In the genomic region with DNA sequence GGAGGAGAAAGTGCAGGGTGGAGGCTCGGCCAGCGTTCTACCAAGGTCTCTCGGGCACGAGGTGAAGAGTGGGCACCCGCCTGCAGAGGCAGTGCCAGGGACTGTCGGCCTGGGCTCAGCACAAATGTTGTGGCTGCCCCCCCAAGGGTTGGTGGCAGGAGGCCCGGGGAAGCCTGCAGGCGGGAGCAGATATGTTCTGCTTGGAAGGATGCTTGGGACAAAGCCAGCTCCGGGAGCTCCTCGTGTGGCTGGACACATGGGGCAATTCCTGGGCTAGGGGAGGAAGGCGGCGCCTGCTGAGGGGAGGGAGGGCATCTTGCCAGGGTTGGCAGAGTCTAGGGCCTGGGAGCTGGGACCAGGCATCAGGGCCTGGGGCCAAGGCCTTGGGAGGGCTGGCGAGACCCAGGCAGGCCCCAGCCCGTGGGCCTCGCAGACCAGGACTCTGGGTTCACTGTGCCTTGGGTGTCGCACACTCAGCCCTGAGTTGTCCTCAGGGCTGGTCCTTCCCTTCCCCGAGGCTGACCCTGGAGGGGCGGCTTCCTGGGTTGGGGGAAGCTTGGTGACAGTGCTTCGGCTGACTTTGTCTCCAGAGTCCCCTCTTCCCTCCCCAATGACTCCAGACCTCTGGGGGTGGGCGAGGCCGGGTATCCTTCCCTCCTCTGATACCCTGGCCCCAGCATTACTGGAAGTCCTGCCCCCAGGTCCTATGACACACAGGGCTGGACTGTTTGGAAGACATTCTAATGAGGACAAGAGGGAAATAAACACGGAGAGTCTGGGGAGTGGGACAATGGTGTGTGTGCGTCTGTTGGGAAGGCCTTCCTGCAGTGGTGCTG, we compare ENCODE assay signal across 16 cellular contexts. TPM values are rescaled to one million over a fixed set of nuclear protein-coding genes. Genes with fewer than 3 reads are reported as not detected.
DNase-seq lines count a peak whose midpoint lies in the region; ATAC-seq, FAIRE-seq and TF ChIP-seq lines count a peak whose summit lies in the region.
"Had no signal": no experiment of that assay in that cellular context is flagged by ENCODE, and none has a peak within 500 bp of the region (broad histone marks: within the 10 kb centered on the region; RNA-seq: fewer than 3 reads in every experiment).

No MANE protein-coding gene starts in this region.

- H3K4me1 Mint-ChIP-seq in brain = peaks cover 11% of the 10 kb centered on the region
- no peaks in the 10 kb centered on the region for H3K4me1 Mint-ChIP-seq in activated naive CD4-positive, alpha-beta T cell treated with anti-CD3 and anti-CD28 coated beads, Interleukin-2, amount 10 ng/mL, durations not matched to agents 7 days and 5 days
- H3K4me1 Mint-ChIP-seq: activated naive CD8-positive, alpha-beta T cell treated with anti-CD3 and anti-CD28 coated beads, Interleukin-2, amount 50 U/mL, for 24 hours had no signal

- peaks cover 0 to 48% of the 10 kb centered on the region in 2 donors for H3K4me1 ChIP-seq in right atrium auricular region

- H3K27me3 ChIP-seq in right atrium auricular region = no peaks in the 10 kb centered on the region
- H3K27me3 ChIP-seq: neutrophil had no signal

- H3K36me3 Mint-ChIP-seq in brain = peaks cover 18% of the 10 kb centered on the region
- H3K36me3 Mint-ChIP-seq in activated naive CD4-positive, alpha-beta T cell treated with anti-CD3 and anti-CD28 coated beads, Interleukin-2, amount 10 ng/mL, durations not matched to agents 7 days and 5 days = no peaks in the 10 kb centered on the region

- H3K27ac Mint-ChIP-seq in brain = peak overlapping the region in 4 of 5 experiments; percentile 21 to 81 (median 64)
- no peak overlapping the region for H3K27ac Mint-ChIP-seq in activated naive CD4-positive, alpha-beta T cell treated with anti-CD3 and anti-CD28 coated beads, Interleukin-2, amount 10 ng/mL, durations not matched to agents 7 days and 5 days
- H3K27ac Mint-ChIP-seq: activated naive CD8-positive, alpha-beta T cell treated with anti-CD3 and anti-CD28 coated beads, Interleukin-2, amount 50 U/mL, for 24 hours had no signal

- H3K36me3 ChIP-seq in right atrium auricular region = no peaks in the 10 kb centered on the region
- H3K36me3 ChIP-seq: neutrophil had no signal

- no peak overlapping the region for H3K4me3 Mint-ChIP-seq in brain
- no peak overlapping the region for H3K4me3 Mint-ChIP-seq in activated naive CD4-positive, alpha-beta T cell treated with anti-CD3 and anti-CD28 coated beads, Interleukin-2, amount 10 ng/mL, durations not matched to agents 7 days and 5 days
- H3K4me3 Mint-ChIP-seq: activated naive CD8-positive, alpha-beta T cell treated with anti-CD3 and anti-CD28 coated beads, Interleukin-2, amount 50 U/mL, for 24 hours had no signal

- TF ChIP-seq CTCF in brain (conservative IDR thresholded peaks at IDR 0.05) (no peak), right atrium auricular region (IDR thresholded peaks at IDR 0.05) (no peak)

- peak; percentile 59 for DNase-seq in EH (ENCODE audit: low read depth)
- peak; percentile 94 for DNase-seq in right atrium auricular region (ENCODE audit: low spot score)
- peak; percentile 28 for DNase-seq in renal cortical epithelial cell (ENCODE audit: low read depth)
- DNase-seq in HTR-8/SVneo (ENCODE audit: insufficient read length, low spot score) = no peak
- DNase-seq in stimulated activated CD4-positive, alpha-beta T cell treated with anti-CD3 and anti-CD28 coated beads, Interleukin-4, amount 100 ng/mL, for 1 hour = no peak
- DNase-seq in activated naive CD4-positive, alpha-beta T cell treated with anti-CD3 and anti-CD28 coated beads, Interleukin-2, amount 10 ng/mL, durations not matched to agents 7 days and 5 days = no peak
- DNase-seq: activated naive CD8-positive, alpha-beta T cell treated with anti-CD3 and anti-CD28 coated beads, Interleukin-2, amount 50 U/mL, for 24 hours; NCI-H1930; PC-9; T1000 had no signal

- no peak for ATAC-seq in esophagus mucosa
- ATAC-seq: activated naive CD8-positive, alpha-beta T cell treated with anti-CD3 and anti-CD28 coated beads, Interleukin-2, amount 50 U/mL, for 24 hours had no signal

- H3K4me3 ChIP-seq in right atrium auricular region = no peak overlapping the region
- H3K4me3 ChIP-seq: PC-9 had no signal

- FAIRE-seq in HTR-8/SVneo (lab: Jason Lieb, UNC) = no peak
- FAIRE-seq: keratinocyte had no signal

- H3K27me3 Mint-ChIP-seq in brain = peaks cover 6% of the 10 kb centered on the region
- H3K27me3 Mint-ChIP-seq in activated naive CD4-positive, alpha-beta T cell treated with anti-CD3 and anti-CD28 coated beads, Interleukin-2, amount 10 ng/mL, durations not matched to agents 7 days and 5 days = peaks cover 8% of the 10 kb centered on the region
- H3K27me3 Mint-ChIP-seq: activated naive CD8-positive, alpha-beta T cell treated with anti-CD3 and anti-CD28 coated beads, Interleukin-2, amount 50 U/mL, for 24 hours had no signal

- H3K27ac ChIP-seq in right atrium auricular region = peak overlapping the region; percentile 83 to 90
- H3K27ac ChIP-seq: C4-2B, neutrophil, PC-9 had no signal

- H3K9me3 ChIP-seq in right atrium auricular region = no peaks in the 10 kb centered on the region
- H3K9me3 ChIP-seq: neutrophil had no signal

- H3K9me3 Mint-ChIP-seq in brain = peaks cover 11 to 22% (median 16%) of the 10 kb centered on the region in 5 experiments
- no peaks in the 10 kb centered on the region for H3K9me3 Mint-ChIP-seq in activated naive CD4-positive, alpha-beta T cell treated with anti-CD3 and anti-CD28 coated beads, Interleukin-2, amount 10 ng/mL, durations not matched to agents 7 days and 5 days

- CTCF ChIA-PET in activated naive CD4-positive, alpha-beta T cell treated with anti-CD3 and anti-CD28 coated beads, Interleukin-2, amount 10 ng/mL, durations not matched to agents 7 days and 5 days (lab: Charles Lee) = no interaction called here

RNA-seq across cellular contexts. Expression of gene FBLN2, which starts 30.2 kb away (rescaled TPM):
- polyA plus RNA-seq in brain (ENCODE audit: insufficient read depth, low read depth, low replicate concordance) = 3.6 TPM
- total RNA-seq in right atrium auricular region (100 to 1,000 TPM; 122 to 185 TPM), renal cortical epithelial cell (3.8 and 9.4 TPM in 2 replicates), esophagus mucosa (10.4 TPM)
- total RNA-seq: H4 had no signal

RNA-seq across cellular contexts. Expression of gene HDAC11, which starts 38.6 kb away (rescaled TPM):
- polyA plus RNA-seq in brain (ENCODE audit: insufficient read depth, low read depth, low replicate concordance) = 54.1 TPM
- total RNA-seq in right atrium auricular region (10 to 100 TPM; 30.6 to 30.7 TPM), renal cortical epithelial cell (18.4 and 23.7 TPM in 2 replicates), esophagus mucosa (15.9 TPM)

Comparison
In these comparisons a context has a peak if more than half of its experiments do, and no peak if none do; other contexts are left out.
1. DNase-seq: peak in EH (single experiment), right atrium auricular region (single experiment) and renal cortical epithelial cell (single experiment); none in HTR-8/SVneo (single experiment), stimulated activated CD4-positive, alpha-beta T cell treated with anti-CD3 and anti-CD28 coated beads, Interleukin-4, amount 100 ng/mL, for 1 hour (single experiment) and activated naive CD4-positive, alpha-beta T cell treated with anti-CD3 and anti-CD28 coated beads, Interleukin-2, amount 10 ng/mL, durations not matched to agents 7 days and 5 days (single experiment).
2. RNA of gene FBLN2, which starts 30.2 kb away (total RNA-seq): 122 to 185 TPM in right atrium auricular region; 10.4 TPM in esophagus mucosa (single experiment) and 3.8 to 9.4 TPM in renal cortical epithelial cell; every median in the first group is over 10 times any median in the second.